1 cellular context compared by ENCODE assay signal in genomic region chr7:86760236-86760635, GRCh38.
TF ChIP-seq lines count a peak whose summit lies in the region.

No MANE protein-coding gene starts in this region.

TF ChIP-seq in WTC11, 78 proteins besides CTCF, POLR2A, EP300 and RAD21 (continued from another document):
- TF ChIP-seq HMGXB4 (CRISPR knock-in tag; IDR thresholded peaks at IDR 0.05) (no peak), FOXP4 (CRISPR knock-in tag; IDR thresholded peaks at IDR 0.05) (peak; percentile 83; the same call in 1 of the 2 replicates), GRHL2 (CRISPR knock-in tag; IDR thresholded peaks at IDR 0.05; ENCODE audit: insufficient replicate concordance, severe bottlenecking) (no peak), FOXK1 (CRISPR knock-in tag; IDR thresholded peaks at IDR 0.05) (peak; percentile 64; the same call in 1 of the 2 replicates), TEAD1 (CRISPR knock-in tag; IDR thresholded peaks at IDR 0.05) (peak; percentile 57; the same call in 1 of the 2 replicates)
